ENCODE assay signal across 18 cellular contexts in the genomic region with DNA sequence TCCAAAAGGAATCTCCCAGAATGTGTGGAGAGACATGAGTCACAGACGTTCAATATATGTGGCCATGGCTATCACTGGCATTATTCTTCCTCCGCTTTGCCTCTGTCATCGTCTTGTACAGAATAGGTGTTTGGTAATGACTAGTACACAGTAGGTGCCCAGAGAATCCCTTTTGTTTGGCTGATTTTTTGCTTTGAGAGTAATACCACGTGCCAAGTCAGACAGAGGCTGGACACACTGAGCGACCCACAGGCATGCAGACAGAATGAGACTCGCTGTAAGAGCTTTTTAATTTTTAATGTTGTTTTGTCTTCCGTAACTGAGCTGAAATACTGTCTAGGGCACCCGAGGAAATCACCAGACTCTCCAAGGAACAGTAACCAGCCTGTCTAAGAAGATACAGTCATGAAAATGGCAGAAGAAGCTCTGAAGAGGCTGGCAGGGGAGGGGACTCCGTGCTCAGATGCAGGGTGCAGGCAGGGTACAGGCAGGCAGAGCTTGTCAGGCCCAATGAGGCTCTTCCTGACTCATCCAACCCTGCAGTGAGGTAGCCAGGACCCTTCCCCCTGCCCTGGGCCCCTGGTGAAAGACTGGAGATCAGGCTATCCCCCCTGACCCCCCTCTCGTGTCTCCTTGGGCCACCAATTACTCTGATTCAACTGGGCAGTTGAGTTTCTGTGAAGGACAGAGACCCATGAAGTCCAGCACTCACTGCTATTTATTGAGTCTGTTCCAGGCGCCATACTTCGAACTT.
"Had no signal": no experiment of that assay in that cellular context is flagged by ENCODE, and none has a peak within 500 bp of the region (broad histone marks: within the 10 kb centered on the region; RNA-seq: fewer than 3 reads in every experiment).

No MANE protein-coding gene starts in this region.

- H3K27me3 ChIP-seq: ovary, stomach, uterus had no signal

- ATAC-seq: activated naive CD8-positive, alpha-beta T cell treated with anti-CD3 and anti-CD28 coated beads, Interleukin-2, amount 50 U/mL, for 24 hours; activated T-cell treated with anti-CD3 and anti-CD28 coated beads, Interleukin-2, amount 50 U/mL, for 72 hours; effector memory CD8-positive, alpha-beta T cell; left cardiac atrium; T-cell had no signal

- H3K27me3 Mint-ChIP-seq: activated CD4-positive, alpha-beta memory T cell treated with anti-CD3 and anti-CD28 coated beads for 36 hours; activated naive CD8-positive, alpha-beta T cell treated with anti-CD3 and anti-CD28 coated beads, Interleukin-2, amount 50 U/mL, for 24 hours; effector memory CD8-positive, alpha-beta T cell; T-cell had no signal

- H3K27ac ChIP-seq: coronary artery, ovary, skin epidermis, stomach, thoracic aorta, uterus, VCaP had no signal

- H3K4me1 ChIP-seq: uterus had no signal

- H3K36me3 ChIP-seq: ovary, stomach, thoracic aorta, uterus had no signal

- H3K4me3 Mint-ChIP-seq: activated CD4-positive, alpha-beta memory T cell treated with anti-CD3 and anti-CD28 coated beads for 36 hours; activated naive CD8-positive, alpha-beta T cell treated with anti-CD3 and anti-CD28 coated beads, Interleukin-2, amount 50 U/mL, for 24 hours; activated T-cell treated with anti-CD3 and anti-CD28 coated beads, Interleukin-2, amount 50 U/mL, for 72 hours; effector memory CD8-positive, alpha-beta T cell; nephron progenitor cell; T-cell had no signal

- DNase-seq: activated CD4-positive, alpha-beta memory T cell treated with anti-CD3 and anti-CD28 coated beads for 36 hours; activated naive CD4-positive, alpha-beta T cell; activated naive CD8-positive, alpha-beta T cell treated with anti-CD3 and anti-CD28 coated beads, Interleukin-2, amount 50 U/mL, for 24 hours; activated T-cell treated with anti-CD3 and anti-CD28 coated beads, Interleukin-2, amount 50 U/mL, for 72 hours; caudate nucleus; effector memory CD8-positive, alpha-beta T cell; glutamatergic neuron; left cardiac atrium; nephron progenitor cell; ovary; stomach; T-cell; T1000; uterus had no signal

- H3K9me3 Mint-ChIP-seq: activated CD4-positive, alpha-beta memory T cell treated with anti-CD3 and anti-CD28 coated beads for 36 hours; activated naive CD8-positive, alpha-beta T cell treated with anti-CD3 and anti-CD28 coated beads, Interleukin-2, amount 50 U/mL, for 24 hours; activated T-cell treated with anti-CD3 and anti-CD28 coated beads, Interleukin-2, amount 50 U/mL, for 72 hours; effector memory CD8-positive, alpha-beta T cell; nephron progenitor cell; T-cell had no signal

- H3K4me3 ChIP-seq: coronary artery, ovary, skin epidermis, stomach, thoracic aorta, uterus had no signal

- H3K36me3 Mint-ChIP-seq: activated CD4-positive, alpha-beta memory T cell treated with anti-CD3 and anti-CD28 coated beads for 36 hours; T-cell had no signal

- H3K27ac Mint-ChIP-seq: activated CD4-positive, alpha-beta memory T cell treated with anti-CD3 and anti-CD28 coated beads for 36 hours; activated naive CD8-positive, alpha-beta T cell treated with anti-CD3 and anti-CD28 coated beads, Interleukin-2, amount 50 U/mL, for 24 hours; activated T-cell treated with anti-CD3 and anti-CD28 coated beads, Interleukin-2, amount 50 U/mL, for 72 hours; effector memory CD8-positive, alpha-beta T cell; nephron progenitor cell; T-cell had no signal

- H3K9me3 ChIP-seq: ovary, stomach, thoracic aorta, uterus had no signal
